24 cellular contexts compared by ENCODE assay signal in the genomic region with DNA sequence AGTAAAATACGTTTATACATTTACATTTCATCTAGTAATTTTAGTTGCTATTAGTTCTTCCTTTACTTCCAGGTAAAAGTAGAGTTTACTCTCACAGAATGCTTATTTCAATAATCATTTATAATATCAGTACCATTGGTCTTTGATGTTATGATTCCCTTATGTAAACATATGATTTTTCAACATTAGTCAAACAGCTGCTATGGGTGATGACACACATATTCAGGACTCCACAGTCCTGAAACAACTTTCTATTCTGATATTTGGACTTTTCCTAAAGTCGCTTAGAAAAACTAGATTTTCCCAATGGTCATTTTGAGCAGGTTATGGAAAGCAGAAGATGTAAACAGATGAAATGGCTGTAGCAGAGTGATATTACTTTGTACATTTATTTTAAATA.
DNase-seq lines count a peak whose midpoint lies in the region; ATAC-seq, FAIRE-seq and TF ChIP-seq lines count a peak whose summit lies in the region.
"Had no signal": no experiment of that assay in that cellular context is flagged by ENCODE, and none has a peak within 500 bp of the region (broad histone marks: within the 10 kb centered on the region; RNA-seq: fewer than 3 reads in every experiment).

No MANE protein-coding gene starts in this region.

- ATAC-seq in PC-3, result no peak
- no peak for ATAC-seq in body of pancreas
- ATAC-seq in natural killer cell, result no peak
- ATAC-seq: CD8-positive, alpha-beta T cell; GM12878 had no signal

- no peaks in the 10 kb centered on the region for H3K9me3 ChIP-seq in PC-3 (ENCODE audit: low read length)
- no peaks in the 10 kb centered on the region for H3K9me3 ChIP-seq in osteoblast (ENCODE audit: low read depth, low read length)
- H3K9me3 ChIP-seq in body of pancreas, result no peaks in the 10 kb centered on the region
- H3K9me3 ChIP-seq: BLaER1, Caco-2 had no signal

- H3K27ac ChIP-seq in PC-3 (ENCODE audit: low read length) (no peak overlapping the region), osteoblast (ENCODE audit: low read depth, low read length) (no peak overlapping the region), temporal lobe (ENCODE audit: low read depth, low read length) (peak overlapping the region; percentile 15), body of pancreas (no peak overlapping the region)
- H3K27ac ChIP-seq: BLaER1, C4-2B, GM23248 had no signal

- no peaks in the 10 kb centered on the region for H3K9me3 Mint-ChIP-seq in natural killer cell
- H3K9me3 Mint-ChIP-seq: CD8-positive, alpha-beta T cell had no signal

- H3K4me1 ChIP-seq in PC-3 (ENCODE audit: insufficient read depth, low read length), result no peaks in the 10 kb centered on the region
- H3K4me1 ChIP-seq in osteoblast (ENCODE audit: insufficient read depth, low read length), result no peaks in the 10 kb centered on the region
- H3K4me1 ChIP-seq in body of pancreas, result no peaks in the 10 kb centered on the region
- H3K4me1 ChIP-seq: BLaER1, Caco-2 had no signal

- no peak overlapping the region for H3K4me3 Mint-ChIP-seq in natural killer cell
- H3K4me3 Mint-ChIP-seq: B cell; CD4-positive, CD25-positive, alpha-beta regulatory T cell; CD8-positive, alpha-beta T cell had no signal

- H3K79me2 ChIP-seq in PC-3 (ENCODE audit: low read length) (no peaks in the 10 kb centered on the region), osteoblast (ENCODE audit: insufficient read depth, low read length) (no peaks in the 10 kb centered on the region)

- H3K4me1 Mint-ChIP-seq in natural killer cell, result no peaks in the 10 kb centered on the region
- H3K4me1 Mint-ChIP-seq: B cell; CD4-positive, CD25-positive, alpha-beta regulatory T cell had no signal

- H3K4me3 ChIP-seq in PC-3 (ENCODE audit: low read length) (no peak overlapping the region), osteoblast (ENCODE audit: insufficient read depth, low read length) (no peak overlapping the region), body of pancreas (no peak overlapping the region)
- H3K4me3 ChIP-seq: BLaER1, GM12878, GM23248 had no signal

- FAIRE-seq in frontal cortex (lab: Jason Lieb, UNC), result no peak
- FAIRE-seq: D721Med, GM12878, H1 had no signal

- CTCF ChIA-PET in PC-3 (lab: Charles Lee), result no interaction called here

- POLR2A ChIA-PET in PC-3 (lab: Charles Lee; ENCODE audit: unreplicated experiment), result no interaction called here

- no peaks in the 10 kb centered on the region for H3K36me3 Mint-ChIP-seq in natural killer cell
- H3K36me3 Mint-ChIP-seq: CD8-positive, alpha-beta T cell had no signal

- H3K27ac Mint-ChIP-seq in natural killer cell, result no peak overlapping the region
- H3K27ac Mint-ChIP-seq: B cell; CD4-positive, CD25-positive, alpha-beta regulatory T cell; CD8-positive, alpha-beta T cell had no signal

- H3F3A ChIP-seq in PC-3 (ENCODE audit: low read length, unreplicated experiment), result no peaks in the 10 kb centered on the region

- TF ChIP-seq POLR2A in body of pancreas (IDR thresholded peaks at IDR 0.05), result no peak

- no peak for TF ChIP-seq CTCF in PC-3 (conservative IDR thresholded peaks at IDR 0.05; ENCODE audit: low read depth, low read length)
- TF ChIP-seq CTCF in osteoblast (IDR thresholded peaks at IDR 0.05; ENCODE audit: extremely low read depth, low read depth, low read length), result no peak
- TF ChIP-seq CTCF in body of pancreas (IDR thresholded peaks at IDR 0.05), result no peak
- no peak for TF ChIP-seq CTCF in natural killer cell (IDR thresholded peaks at IDR 0.05)

- H2AFZ ChIP-seq in PC-3 (ENCODE audit: low read length) (no peak overlapping the region), osteoblast (ENCODE audit: low read length) (no peak overlapping the region)
- H2AFZ ChIP-seq: GM23248 had no signal

- intact Hi-C loops in PC-3 (cut with micrococcal nuclease), result no loop called here
- intact Hi-C loops in body of pancreas (cut with DNase I), result no loop called here
- intact Hi-C loops in natural killer cell (cut with micrococcal nuclease), result no loop called here

- peaks cover 0 to 2% of the 10 kb centered on the region in 2 donors for H3K27me3 Mint-ChIP-seq in natural killer cell (ENCODE audit: low read depth in 2 of 2)

- H3K27me3 ChIP-seq in PC-3 (ENCODE audit: low read length) (no peaks in the 10 kb centered on the region), osteoblast (ENCODE audit: insufficient read depth, low read length) (no peaks in the 10 kb centered on the region), body of pancreas (no peaks in the 10 kb centered on the region)
- H3K27me3 ChIP-seq: BLaER1 had no signal

- no peak overlapping the region for H3K4me2 ChIP-seq in PC-3 (ENCODE audit: low read length)
- no peak overlapping the region for H3K4me2 ChIP-seq in osteoblast (ENCODE audit: insufficient read depth, low read length)
- H3K4me2 ChIP-seq: BLaER1 had no signal

- H4K20me1 ChIP-seq in PC-3 (ENCODE audit: low read length), result no peaks in the 10 kb centered on the region
- no peaks in the 10 kb centered on the region for H4K20me1 ChIP-seq in osteoblast (ENCODE audit: insufficient read depth, low read length)
- H4K20me1 ChIP-seq: BLaER1 had no signal

- 62 to 66% methylated on average over 2 of the region's 2 CpGs for WGBS in body of pancreas, 2 donors

- no TSS peak for BruUV-seq in PC-3 (replicated peaks; lab: Mats Ljungman, UMichigan)

- no peak overlapping the region for H3K9ac ChIP-seq in PC-3 (ENCODE audit: low read length)
- H3K9ac ChIP-seq: BLaER1, GM23248 had no signal

- peak; percentile 10 for DNase-seq in PC-3
- peak; percentile 22 for DNase-seq in hepatic stellate cell (ENCODE audit: low spot score)
- DNase-seq in osteoblast (ENCODE audit: insufficient read length, low spot score, missing footprints), result peak; percentile 78
- no peak for DNase-seq in frontal cortex (ENCODE audit: low spot score in 2 of 2)
- DNase-seq in cerebellum (ENCODE audit: low spot score), result no peak
- no peak for DNase-seq in body of pancreas
- no peak for DNase-seq in natural killer cell
- DNase-seq: Caco-2; CD4-positive, CD25-positive, alpha-beta regulatory T cell; CD8-positive, alpha-beta T cell; DMS 273 treated with DMSO at 0.1 percent for 48 hours; DMS79; EL; GDM1; GM23248; H7; HCEC 1CT had no signal

- H3K36me3 ChIP-seq in PC-3 (ENCODE audit: low read depth, low read length) (no peaks in the 10 kb centered on the region), osteoblast (ENCODE audit: insufficient read depth, low read length) (no peaks in the 10 kb centered on the region), body of pancreas (replicated peaks in 1 of 2; ENCODE audit: insufficient read depth in 1 of 2, low read depth in 2 of 2) (no peaks in the 10 kb centered on the region)
- H3K36me3 ChIP-seq: BLaER1 had no signal

- no peaks in the 10 kb centered on the region for H3K9me2 ChIP-seq in PC-3 (replicated peaks; ENCODE audit: low read length)

Comparison
In these comparisons a context has a peak if more than half of its experiments do, and no peak if none do; other contexts are left out.
1. DNase-seq: peak in PC-3 (single experiment), hepatic stellate cell (single experiment) and osteoblast (single experiment); none in frontal cortex (0 of 2), cerebellum (single experiment), body of pancreas (0 of 4) and natural killer cell (single experiment).